In the genomic region with DNA sequence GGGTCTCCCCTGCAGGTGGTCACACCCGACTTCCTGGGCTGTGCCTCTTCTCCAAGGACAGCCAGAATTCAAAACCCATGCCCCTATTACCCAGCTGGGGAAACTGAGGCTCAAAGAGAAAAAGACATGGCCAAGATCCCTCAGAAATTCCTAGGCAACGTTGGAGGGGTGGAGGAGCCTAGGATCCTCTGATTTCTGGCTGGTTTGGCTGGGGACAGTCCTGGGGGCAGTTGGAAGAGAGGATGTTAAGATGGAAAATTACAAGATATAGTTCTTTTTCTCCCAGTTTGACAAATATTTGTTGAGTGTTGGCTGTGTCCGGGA, we compare ENCODE assay signal across 8 cellular contexts. TPM values are rescaled to one million over a fixed set of nuclear protein-coding genes. Genes with fewer than 3 reads are reported as not detected.
DNase-seq lines count a peak whose midpoint lies in the region; ATAC-seq, FAIRE-seq and TF ChIP-seq lines count a peak whose summit lies in the region.

No MANE protein-coding gene starts in this region.

- H3K4me2 ChIP-seq in GM23338 (peak overlapping the region; percentile 95), hepatocyte (peak overlapping the region; percentile 91), smooth muscle cell (peak overlapping the region; percentile 87)

- no peaks in the 10 kb centered on the region; the same call in 2 of the 3 replicates for H3K9me3 Mint-ChIP-seq in GM23338
- H3K9me3 Mint-ChIP-seq in activated CD4-positive, alpha-beta memory T cell treated with anti-CD3 and anti-CD28 coated beads, Interleukin-2, amount 10 ng/mL, durations not matched to agents 7 days and 5 days, result no peaks in the 10 kb centered on the region

- H3K27ac Mint-ChIP-seq in GM23338, result peak overlapping the region; percentile 83
- H3K27ac Mint-ChIP-seq in activated CD4-positive, alpha-beta memory T cell treated with anti-CD3 and anti-CD28 coated beads, Interleukin-2, amount 10 ng/mL, durations not matched to agents 7 days and 5 days, result peak overlapping the region; percentile 89

- peaks cover 9% of the 10 kb centered on the region for H3K27me3 Mint-ChIP-seq in GM23338 (ENCODE audit: insufficient read depth, low read depth, poor library complexity)
- no peaks in the 10 kb centered on the region for H3K27me3 Mint-ChIP-seq in activated CD4-positive, alpha-beta memory T cell treated with anti-CD3 and anti-CD28 coated beads, Interleukin-2, amount 10 ng/mL, durations not matched to agents 7 days and 5 days

- POLR2A ChIA-PET in activated CD4-positive, alpha-beta memory T cell treated with anti-CD3 and anti-CD28 coated beads, Interleukin-2, amount 10 ng/mL, durations not matched to agents 7 days and 5 days (lab: Charles Lee), result interaction anchor here (1.3 to 4.5 kb wide), 2 partner anchors 11 to 132 kb away, joined by 4 to 24 read pairs; partner anchors contain the start of gene PPM1N

- peaks cover 36% of the 10 kb centered on the region for H4K20me1 ChIP-seq in GM23338 (replicated peaks; ENCODE audit: insufficient read depth)
- peaks cover 12% of the 10 kb centered on the region for H4K20me1 ChIP-seq in hepatocyte (ENCODE audit: insufficient read depth, poor library complexity, severe bottlenecking)
- H4K20me1 ChIP-seq in smooth muscle cell (ENCODE audit: low read depth), result peaks cover 54% of the 10 kb centered on the region

- no peak for TF ChIP-seq POLR2A in GM12892 (IDR thresholded peaks at IDR 0.05; ENCODE audit: low read depth, low read length)

- no peak for TF ChIP-seq CTCF in GM23338 (conservative IDR thresholded peaks at IDR 0.05; ENCODE audit: low read depth in 2 of 2)
- TF ChIP-seq CTCF in hepatocyte (IDR thresholded peaks at IDR 0.05; ENCODE audit: poor library complexity), result no peak
- no peak for TF ChIP-seq CTCF in smooth muscle cell (IDR thresholded peaks at IDR 0.05; ENCODE audit: borderline replicate concordance, insufficient read depth, poor library complexity, severe bottlenecking)

- 14% methylated on average over 3 of the region's 3 CpGs for WGBS in hepatocyte (ENCODE audit: low lambda C conversion rate, missing lambda C conversion rate)
- 24% methylated on average over 3 of the region's 3 CpGs for WGBS in smooth muscle cell (ENCODE audit: low lambda C conversion rate)

- H2AFZ ChIP-seq in GM23338, result no peak overlapping the region
- H2AFZ ChIP-seq in hepatocyte, result no peak overlapping the region
- no peak overlapping the region for H2AFZ ChIP-seq in smooth muscle cell (ENCODE audit: low read depth)

- no peaks in the 10 kb centered on the region for H3K9me3 ChIP-seq in hepatocyte (ENCODE audit: low read depth)
- H3K9me3 ChIP-seq in smooth muscle cell (replicated peaks; ENCODE audit: low read depth), result no peaks in the 10 kb centered on the region

- FAIRE-seq in GM12892 (lab: Jason Lieb, UNC), result no peak

- H3K4me1 Mint-ChIP-seq in GM23338, result peaks cover 18% of the 10 kb centered on the region
- H3K4me1 Mint-ChIP-seq in activated CD4-positive, alpha-beta memory T cell treated with anti-CD3 and anti-CD28 coated beads, Interleukin-2, amount 10 ng/mL, durations not matched to agents 7 days and 5 days, result peaks cover 64% of the 10 kb centered on the region

- H3K4me1 ChIP-seq in GM23338 (ENCODE audit: insufficient read depth), result peaks cover 18% of the 10 kb centered on the region
- H3K4me1 ChIP-seq in hepatocyte (ENCODE audit: insufficient read depth), result peaks cover 24% of the 10 kb centered on the region
- H3K4me1 ChIP-seq in smooth muscle cell (ENCODE audit: low read depth), result no peaks in the 10 kb centered on the region

- H3K27me3 ChIP-seq in GM23338 (ENCODE audit: insufficient read depth), result no peaks in the 10 kb centered on the region
- no peaks in the 10 kb centered on the region for H3K27me3 ChIP-seq in hepatocyte
- no peaks in the 10 kb centered on the region for H3K27me3 ChIP-seq in smooth muscle cell (ENCODE audit: low read depth)

- H3K9me2 ChIP-seq in GM23338 (ENCODE audit: insufficient read depth) (no peaks in the 10 kb centered on the region), hepatocyte (replicated peaks; ENCODE audit: insufficient read depth) (no peaks in the 10 kb centered on the region)

- H3K4me3 Mint-ChIP-seq in GM23338, result peak overlapping the region; percentile 88
- H3K4me3 Mint-ChIP-seq in activated CD4-positive, alpha-beta memory T cell treated with anti-CD3 and anti-CD28 coated beads, Interleukin-2, amount 10 ng/mL, durations not matched to agents 7 days and 5 days, result peak overlapping the region; percentile 87

- H3K9ac ChIP-seq in smooth muscle cell (ENCODE audit: low read depth), result no peak overlapping the region

- ATAC-seq in GM23338, result no peak
- ATAC-seq in GM21717 (IDR thresholded peaks at IDR 0.05; ENCODE audit: unreplicated experiment), result no peak

- DNase-seq in GM23338 (ENCODE audit: low spot score) (no peak), hepatocyte (ENCODE audit: low spot score) (no peak), smooth muscle cell (lab: John Stamatoyannopoulos, UW; ENCODE audit: unreplicated experiment) (no peak), DMS53 treated with DMSO at 0.1 percent for 48 hours (lab: John Stamatoyannopoulos, UW; ENCODE audit: unreplicated experiment) (no peak), GM12892 (ENCODE audit: insufficient read length) (no peak), hepatic stellate cell (ENCODE audit: low spot score) (no peak)
- DNase-seq in activated CD4-positive, alpha-beta memory T cell treated with anti-CD3 and anti-CD28 coated beads, Interleukin-2, amount 10 ng/mL, durations not matched to agents 7 days and 5 days, result no peak

- H3K36me3 ChIP-seq in GM23338 (ENCODE audit: insufficient read depth) (no peaks in the 10 kb centered on the region; the same call in 1 of the 2 replicates), hepatocyte (replicated peaks; ENCODE audit: insufficient read depth, low read depth) (no peaks in the 10 kb centered on the region), smooth muscle cell (ENCODE audit: low read depth) (no peaks in the 10 kb centered on the region)

- peaks cover 14% of the 10 kb centered on the region for H3K36me3 Mint-ChIP-seq in GM23338 (ENCODE audit: low read depth)
- peaks cover 45% of the 10 kb centered on the region for H3K36me3 Mint-ChIP-seq in activated CD4-positive, alpha-beta memory T cell treated with anti-CD3 and anti-CD28 coated beads, Interleukin-2, amount 10 ng/mL, durations not matched to agents 7 days and 5 days (ENCODE audit: low read depth)

- H3K79me2 ChIP-seq in GM23338 (replicated peaks; ENCODE audit: insufficient read depth) (peaks cover 73% of the 10 kb centered on the region), hepatocyte (peaks cover 76% of the 10 kb centered on the region), smooth muscle cell (ENCODE audit: low read depth) (peaks cover 73% of the 10 kb centered on the region)

- peak overlapping the region; percentile 88 for H3K27ac ChIP-seq in GM23338 (ENCODE audit: low read depth)
- peak overlapping the region; percentile 98 for H3K27ac ChIP-seq in hepatocyte
- H3K27ac ChIP-seq in smooth muscle cell (ENCODE audit: low read depth), result peak overlapping the region; percentile 92

- H3K4me3 ChIP-seq in GM23338, result peak overlapping the region; percentile 99
- H3K4me3 ChIP-seq in hepatocyte, result peak overlapping the region; percentile 98
- H3K4me3 ChIP-seq in smooth muscle cell, result peak overlapping the region; percentile 98

- CTCF ChIA-PET in activated CD4-positive, alpha-beta memory T cell treated with anti-CD3 and anti-CD28 coated beads, Interleukin-2, amount 10 ng/mL, durations not matched to agents 7 days and 5 days (lab: Charles Lee), result interaction anchor here (0.9 kb wide), 1 partner anchor 24 kb away, joined by 3 read pairs; no protein-coding TSS in a partner anchor

- H3F3A ChIP-seq in GM23338 (replicated peaks; ENCODE audit: low read depth) (peaks cover 15% of the 10 kb centered on the region), smooth muscle cell (ENCODE audit: low read depth) (peaks cover 13% of the 10 kb centered on the region)

TF ChIP-seq in GM23338, 12 proteins besides CTCF, POLR2A, EP300 and RAD21 (continues in another document):
- TF ChIP-seq ZNF114 (CRISPR knock-in tag; IDR thresholded peaks at IDR 0.05) (no peak), JUNB (IDR thresholded peaks at IDR 0.05; ENCODE audit: unreplicated experiment) (no peak)

RNA-seq across cellular contexts. Expression of gene VASP, which starts 2.4 kb away (rescaled TPM):
- total RNA-seq in GM23338 (2014; rRNA removed; shearing (Covaris generic)), result 146 and 147 TPM in 2 replicates
- polyA plus RNA-seq in GM23338 (2016; fragmentation: Nextera tagmentation; extraction: Ambion mirVana), result 60.3 and 68.3 TPM in 2 replicates
- 100 to 1,000 TPM; 224 to 233 TPM for total RNA-seq in activated CD4-positive, alpha-beta memory T cell treated with anti-CD3 and anti-CD28 coated beads, Interleukin-2, amount 10 ng/mL, durations not matched to agents 7 days and 5 days
- total RNA-seq in hepatocyte, result 57.3 and 68.9 TPM in 2 replicates
- polyA plus RNA-seq in hepatocyte, result 86.0 and 92.6 TPM in 2 replicates
- 75.8 and 83.8 TPM in 2 replicates for total RNA-seq in smooth muscle cell
- 73.6 and 107 TPM in 2 replicates for polyA plus RNA-seq in smooth muscle cell
- 85.7 TPM for polyA plus RNA-seq in GM12892 (2012; ENCODE audit: missing spikeins)

RNA-seq across cellular contexts. Expression of gene PPM1N, which starts 11.4 kb away (rescaled TPM):
- 9.6 and 15.2 TPM in 2 replicates for total RNA-seq in GM23338 (2014; rRNA removed; shearing (Covaris generic))
- polyA plus RNA-seq in GM23338 (2016; fragmentation: Nextera tagmentation; extraction: Ambion mirVana), result 25.1 and 30.1 TPM in 2 replicates
- total RNA-seq in activated CD4-positive, alpha-beta memory T cell treated with anti-CD3 and anti-CD28 coated beads, Interleukin-2, amount 10 ng/mL, durations not matched to agents 7 days and 5 days, result 1 to 10 TPM; 3.5 to 4.3 TPM
- total RNA-seq in hepatocyte, result 0.40 and 1.9 TPM in 2 replicates
- polyA plus RNA-seq in hepatocyte, result 0.59 and 1.4 TPM in 2 replicates
- total RNA-seq in smooth muscle cell, result 0.58 TPM in 1 of 2 replicates, not detected in the other
- 0.16 and 1.3 TPM in 2 replicates for polyA plus RNA-seq in smooth muscle cell
- 3.5 TPM for polyA plus RNA-seq in GM12892 (2012; ENCODE audit: missing spikeins)

RNA-seq across cellular contexts. Expression of gene RTN2, which starts 12.8 kb away (rescaled TPM):
- 22.8 and 32.1 TPM in 2 replicates for total RNA-seq in GM23338 (2014; rRNA removed; shearing (Covaris generic))
- polyA plus RNA-seq in GM23338 (2016; fragmentation: Nextera tagmentation; extraction: Ambion mirVana) (7.0 and 8.6 TPM in 2 replicates), hepatocyte (12.2 and 14.8 TPM in 2 replicates), smooth muscle cell (24.4 and 28.0 TPM in 2 replicates)
- 1 to 10 TPM; 3.0 to 5.5 TPM for total RNA-seq in activated CD4-positive, alpha-beta memory T cell treated with anti-CD3 and anti-CD28 coated beads, Interleukin-2, amount 10 ng/mL, durations not matched to agents 7 days and 5 days
- total RNA-seq in hepatocyte (3.4 and 7.8 TPM in 2 replicates), smooth muscle cell (6.3 and 20.5 TPM in 2 replicates)
- polyA plus RNA-seq in GM12892 (2012; ENCODE audit: missing spikeins), result 5.9 TPM

RNA-seq across cellular contexts. Expression of gene FOSB, which starts 41.9 kb away (rescaled TPM):
- total RNA-seq in GM23338 (2014; rRNA removed; shearing (Covaris generic)), result 0.89 and 1.9 TPM in 2 replicates
- polyA plus RNA-seq in GM23338 (2016; fragmentation: Nextera tagmentation; extraction: Ambion mirVana) (0.55 and 0.77 TPM in 2 replicates), hepatocyte (114 and 168 TPM in 2 replicates), smooth muscle cell (178 and 299 TPM in 2 replicates)
- 10 to 100 TPM; 15.3 to 16.1 TPM for total RNA-seq in activated CD4-positive, alpha-beta memory T cell treated with anti-CD3 and anti-CD28 coated beads, Interleukin-2, amount 10 ng/mL, durations not matched to agents 7 days and 5 days
- total RNA-seq in hepatocyte (37.9 and 73.1 TPM in 2 replicates), smooth muscle cell (171 and 186 TPM in 2 replicates)
- polyA plus RNA-seq in GM12892 (2012; ENCODE audit: missing spikeins), result 1.1 TPM
